Comparison of ENCODE assay signal across 9 cellular contexts in genomic region chr5:177427919-177428573, GRCh38. TPM values are rescaled to one million over a fixed set of nuclear protein-coding genes. Genes with fewer than 3 reads are reported as not detected.
A peak's percentile ranks its signal among the peaks of the same experiment; 100 is the strongest.
DNase-seq lines count a peak whose midpoint lies in the region; ATAC-seq, FAIRE-seq and TF ChIP-seq lines count a peak whose summit lies in the region.
"Had no signal": no experiment of that assay in that cellular context is flagged by ENCODE, and none has a peak within 500 bp of the region (broad histone marks: within the 10 kb centered on the region; RNA-seq: fewer than 3 reads in every experiment).

No MANE protein-coding gene starts in this region.

- no peaks in the 10 kb centered on the region for H3K27me3 ChIP-seq in CD4-positive, alpha-beta T cell (ENCODE audit: control insufficient read depth, insufficient read depth, low read length)
- no peaks in the 10 kb centered on the region for H3K27me3 ChIP-seq in MG63

- H3K9me3 Mint-ChIP-seq in CD4-positive, alpha-beta T cell = no peaks in the 10 kb centered on the region
- H3K9me3 Mint-ChIP-seq in nephron progenitor cell = no peaks in the 10 kb centered on the region

- H3K4me3 Mint-ChIP-seq in CD4-positive, alpha-beta T cell = peak overlapping the region; percentile 95
- H3K4me3 Mint-ChIP-seq in nephron progenitor cell = peak overlapping the region; percentile 88

- H3K36me3 ChIP-seq in MG63 = peaks cover 51% of the 10 kb centered on the region

- peaks cover 56% of the 10 kb centered on the region for H3K36me3 Mint-ChIP-seq in CD4-positive, alpha-beta T cell (ENCODE audit: low read depth)
- H3K36me3 Mint-ChIP-seq in nephron progenitor cell (ENCODE audit: low read depth) = no peaks in the 10 kb centered on the region

- intact Hi-C loops in CD4-positive, alpha-beta T cell (cut with DNase I, micrococcal nuclease) = loop anchor here in 1 of 2 experiments (1.0 kb wide), 1 partner anchor 26 kb away; no protein-coding TSS in a partner anchor

- no peak for TF ChIP-seq CTCF in CD4-positive, alpha-beta T cell (IDR thresholded peaks at IDR 0.05)
- no peak for TF ChIP-seq CTCF in astrocyte of the cerebellum (IDR thresholded peaks at IDR 0.05; ENCODE audit: low read depth, low read length, missing control alignments)
- TF ChIP-seq CTCF in nephron progenitor cell (IDR thresholded peaks at IDR 0.05) = no peak

- CTCF ChIA-PET in CD4-positive, alpha-beta T cell (lab: Charles Lee) = interaction anchor here (1.8 to 9.3 kb wide), 5 partner anchors 18 to 118 kb away, joined by 3 to 82 read pairs (median 11); no protein-coding TSS in a partner anchor

- peak overlapping the region; percentile 92 for H3K27ac ChIP-seq in CD4-positive, alpha-beta T cell (ENCODE audit: low read depth, low read length)

- H3K4me3 ChIP-seq in MG63 (peak overlapping the region; percentile 71), astrocyte of the cerebellum (ENCODE audit: low read depth, low read length) (peak overlapping the region; percentile 75)

- H3K27ac Mint-ChIP-seq in CD4-positive, alpha-beta T cell = peak overlapping the region; percentile 96
- no peak overlapping the region for H3K27ac Mint-ChIP-seq in nephron progenitor cell

- no peaks in the 10 kb centered on the region for H3K27me3 Mint-ChIP-seq in CD4-positive, alpha-beta T cell
- no peaks in the 10 kb centered on the region for H3K27me3 Mint-ChIP-seq in nephron progenitor cell (ENCODE audit: low read depth, poor library complexity)

- POLR2A ChIA-PET in CD4-positive, alpha-beta T cell (lab: Charles Lee) = interaction anchor here (0.8 to 12.6 kb wide), 10 partner anchors 14 to 893 kb away, joined by 3 to 661 read pairs (median 10); partner anchors contain the start of genes F12, NSD1, PDLIM7 and PRR7

- ATAC-seq in CD4-positive, alpha-beta T cell (ENCODE audit: poor library complexity) = no peak
- no peak for ATAC-seq in GM18520 (IDR thresholded peaks at IDR 0.05; ENCODE audit: unreplicated experiment)

- in situ Hi-C loops in astrocyte of the cerebellum (cut with HindIII; ENCODE audit: low sequenced_read_pairs) = no loop called here

- H3K4me1 Mint-ChIP-seq in CD4-positive, alpha-beta T cell (ENCODE audit: low read depth) = peaks cover 58% of the 10 kb centered on the region
- peaks cover 57% of the 10 kb centered on the region for H3K4me1 Mint-ChIP-seq in nephron progenitor cell

- no peak for FAIRE-seq in RCC 7860 (lab: Jason Lieb, UNC)

- DNase-seq in CD4-positive, alpha-beta T cell = peak in 1 of 10 experiments; percentile 24
- DNase-seq in MG63 (peak; percentile 10), astrocyte of the cerebellum (ENCODE audit: low read depth) (no peak), nephron progenitor cell (no peak), NCI-H2171 (lab: John Stamatoyannopoulos, UW) (no peak), C1 segment of cervical spinal cord (lab: John Stamatoyannopoulos, UW) (no peak), RCC 7860 (ENCODE audit: low spot score) (no peak)
- DNase-seq: central memory CD4-positive, alpha-beta T cell had no signal

- no peaks in the 10 kb centered on the region for H3K9me3 ChIP-seq in CD4-positive, alpha-beta T cell (ENCODE audit: control insufficient read depth, low read length)
- H3K9me3 ChIP-seq in MG63 = no peaks in the 10 kb centered on the region

RNA-seq across cellular contexts. Expression of gene GRK6, which starts 1.6 kb away (rescaled TPM):
- total RNA-seq in CD4-positive, alpha-beta T cell = 100 to 1,000 TPM; 186 to 192 TPM
- 62.4 and 127 TPM in 2 replicates for total RNA-seq in MG63 (2014; rRNA removed; shearing (Covaris generic); ENCODE audit: low replicate concordance)

RNA-seq across cellular contexts. Expression of gene PRR7, which starts 18.6 kb away (rescaled TPM):
- total RNA-seq in CD4-positive, alpha-beta T cell = 10 to 100 TPM; 23.3 to 23.5 TPM
- 61.4 and 68.2 TPM in 2 replicates for total RNA-seq in MG63 (2014; rRNA removed; shearing (Covaris generic); ENCODE audit: low replicate concordance)

RNA-seq across cellular contexts. Expression of gene F12, which starts 18.7 kb away (rescaled TPM):
- total RNA-seq in CD4-positive, alpha-beta T cell = under 1 TPM; 0.20 to 0.60 TPM
- 1.3 and 2.3 TPM in 2 replicates for total RNA-seq in MG63 (2014; rRNA removed; shearing (Covaris generic); ENCODE audit: low replicate concordance)

RNA-seq across cellular contexts. Expression of gene PFN3, which starts 27.6 kb away (rescaled TPM):
- not detected for total RNA-seq in CD4-positive, alpha-beta T cell
- total RNA-seq in MG63 (2014; rRNA removed; shearing (Covaris generic); ENCODE audit: low replicate concordance) = not detected in 2 replicates

RNA-seq across cellular contexts. Expression of gene SLC34A1, which starts 43.8 kb away (rescaled TPM):
- total RNA-seq in CD4-positive, alpha-beta T cell = not detected
- not detected in 2 replicates for total RNA-seq in MG63 (2014; rRNA removed; shearing (Covaris generic); ENCODE audit: low replicate concordance)
